Comparison of ENCODE assay signal across 8 cellular contexts in the genomic region with DNA sequence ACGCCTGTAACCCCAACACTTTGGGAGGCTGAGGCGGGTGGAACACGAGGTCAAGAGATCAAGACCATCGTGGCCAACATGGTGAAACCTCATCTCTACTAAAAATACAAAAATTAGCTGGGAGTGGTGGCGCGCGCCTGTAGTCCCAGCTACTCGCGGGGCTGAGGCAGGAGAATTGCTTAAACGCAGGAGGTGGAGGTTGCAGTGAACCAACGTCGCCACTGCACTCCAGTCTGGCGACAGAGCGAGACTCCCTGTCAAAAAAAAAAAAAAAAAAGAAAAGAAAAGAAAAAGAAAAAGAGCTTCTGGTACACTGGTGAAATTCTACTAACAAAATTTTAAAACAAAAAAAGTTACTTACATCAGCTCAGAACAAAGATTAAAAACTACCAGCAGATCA. TPM values are rescaled to one million over a fixed set of nuclear protein-coding genes. Genes with fewer than 3 reads are reported as not detected.
A peak's percentile ranks its signal among the peaks of the same experiment; 100 is the strongest.
DNase-seq lines count a peak whose midpoint lies in the region; ATAC-seq and TF ChIP-seq lines count a peak whose summit lies in the region.
"Not testable (repeated sequence)": the region's sequence is repeated elsewhere in the genome, so short reads cannot be mapped to it uniquely, and the experiment has no call there.

No MANE protein-coding gene starts in this region.

- not testable (repeated sequence) for H2BK12ac ChIP-seq in trophoblast cell (ENCODE audit: low read length)

- ATAC-seq in body of pancreas = not testable (repeated sequence)

- H2AK5ac ChIP-seq in trophoblast cell (ENCODE audit: low read length) = not testable (repeated sequence)

- H2AFZ ChIP-seq in Karpas-422 (ENCODE audit: low read length); trophoblast cell (ENCODE audit: insufficient read depth, low read length, poor library complexity): not testable (repeated sequence)

- H3K4me1 Mint-ChIP-seq in Calu3 (ENCODE audit: low read depth, unreplicated experiment) = peaks cover 22% of the 10 kb centered on the region
- H3K4me1 Mint-ChIP-seq in T-helper 2 cell treated with Interferon-gamma antibody and Interleukin-4, amounts not matched to agents 5 μg/mL and 100 μg/mL, for 36 hours (ENCODE audit: low read depth) = peaks cover 15% of the 10 kb centered on the region

- H3K14ac ChIP-seq in trophoblast cell (ENCODE audit: low read length) = not testable (repeated sequence)

- H3K27me3 ChIP-seq in Karpas-422 (ENCODE audit: low read length); body of pancreas; liver (ENCODE audit: control insufficient read depth in 4 of 4, insufficient read depth in 4 of 4, low read length in 3 of 4); trophoblast cell (ENCODE audit: insufficient read depth, low read length); transverse colon: not testable (repeated sequence)

- not testable (repeated sequence) for H4K12ac ChIP-seq in trophoblast cell (ENCODE audit: low read depth, low read length)

- peak; percentile 44 for DNase-seq in Calu3
- DNase-seq in Karpas-422; T-helper 2 cell treated with Interferon-gamma antibody and Interleukin-4, amounts not matched to agents 5 μg/mL and 100 μg/mL, for 36 hours (ENCODE audit: low spot score): not testable (repeated sequence)
- DNase-seq in body of pancreas = peak; percentile 26 to 38 (median 30)
- DNase-seq in fibroblast of gingiva (ENCODE audit: low read depth) = peak; percentile 27
- DNase-seq in trophoblast cell = peak; percentile 24 to 60
- DNase-seq in transverse colon = peak; percentile 37

- H3K4me1 ChIP-seq in Karpas-422 (ENCODE audit: low read length) (peaks cover 12% of the 10 kb centered on the region), body of pancreas (peaks cover 28% of the 10 kb centered on the region), liver (ENCODE audit: control insufficient read depth in 4 of 4, insufficient read depth in 4 of 4, low read length in 3 of 4) (peaks cover 0 to 11% (median 4%) of the 10 kb centered on the region in 4 donors), transverse colon (peaks cover 3 to 29% (median 20%) of the 10 kb centered on the region in 4 donors)
- not testable (repeated sequence) for H3K4me1 ChIP-seq in trophoblast cell (ENCODE audit: control insufficient read depth in 1 of 2, insufficient read depth in 2 of 2, low read length in 2 of 2)

- H3K4me3 Mint-ChIP-seq in Calu3 (ENCODE audit: low read depth, unreplicated experiment) = peak overlapping the region; percentile 72
- peak overlapping the region; percentile 48 for H3K4me3 Mint-ChIP-seq in T-helper 2 cell treated with Interferon-gamma antibody and Interleukin-4, amounts not matched to agents 5 μg/mL and 100 μg/mL, for 36 hours

- H3K4me2 ChIP-seq in Karpas-422 (ENCODE audit: low read depth, low read length, poor library complexity, severe bottlenecking) (peak overlapping the region; percentile 93), trophoblast cell (ENCODE audit: low read length) (peak overlapping the region; percentile 16)

- intact Hi-C loops in Calu3 (cut with micrococcal nuclease; ENCODE audit: unreplicated experiment); body of pancreas (cut with DNase I); transverse colon (cut with DNase I; ENCODE audit: low total_unique reads): not testable (repeated sequence)

- not testable (repeated sequence) for H3K4ac ChIP-seq in trophoblast cell (ENCODE audit: low read depth, low read length)

- not testable (repeated sequence) for H2BK5ac ChIP-seq in trophoblast cell (ENCODE audit: low read depth, low read length, poor library complexity)

- not testable (repeated sequence) for TF ChIP-seq RAD21 in liver (IDR thresholded peaks at IDR 0.05)

- peak overlapping the region; percentile 81 for H3K27ac Mint-ChIP-seq in Calu3 (ENCODE audit: unreplicated experiment)
- H3K27ac Mint-ChIP-seq in T-helper 2 cell treated with Interferon-gamma antibody and Interleukin-4, amounts not matched to agents 5 μg/mL and 100 μg/mL, for 36 hours = not testable (repeated sequence)

- not testable (repeated sequence) for BruUV-seq in Calu3 (replicated peaks; lab: Mats Ljungman, UMichigan)

- H3K4me3 ChIP-seq in Karpas-422 (ENCODE audit: low read length) (peak overlapping the region; percentile 78), body of pancreas (peak overlapping the region; percentile 32 to 74), liver (ENCODE audit: low read depth in 1 of 3, low read length in 3 of 3) (peak overlapping the region in 2 of 3 donors; percentile 72 to 89), transverse colon (peak overlapping the region in 3 of 4 donors; percentile 78 to 84 (median 82))
- H3K4me3 ChIP-seq in trophoblast cell (ENCODE audit: low read depth, low read length) = not testable (repeated sequence)

- not testable (repeated sequence) for H4K20me1 ChIP-seq in Karpas-422 (ENCODE audit: insufficient read depth, low read depth, low read length)

- not testable (repeated sequence) for H2BK120ac ChIP-seq in trophoblast cell (ENCODE audit: insufficient read depth, low read length, poor library complexity)

- not testable (repeated sequence) for TF ChIP-seq EP300 in transverse colon (IDR thresholded peaks at IDR 0.05; ENCODE audit: low read depth)

- not testable (repeated sequence) for H3K18ac ChIP-seq in trophoblast cell (ENCODE audit: low read length)

- not testable (repeated sequence) for H3K27me3 Mint-ChIP-seq in Calu3 (ENCODE audit: unreplicated experiment)
- peaks cover 71% of the 10 kb centered on the region for H3K27me3 Mint-ChIP-seq in T-helper 2 cell treated with Interferon-gamma antibody and Interleukin-4, amounts not matched to agents 5 μg/mL and 100 μg/mL, for 36 hours (ENCODE audit: low read depth)

- not testable (repeated sequence) for H3K9me3 Mint-ChIP-seq in Calu3 (ENCODE audit: low read depth, unreplicated experiment); T-helper 2 cell treated with Interferon-gamma antibody and Interleukin-4, amounts not matched to agents 5 μg/mL and 100 μg/mL, for 36 hours

- peaks cover 48% of the 10 kb centered on the region for H3K79me2 ChIP-seq in Karpas-422 (ENCODE audit: low read length)
- not testable (repeated sequence) for H3K79me2 ChIP-seq in trophoblast cell (ENCODE audit: control insufficient read depth, insufficient read depth, low read length, poor library complexity)

- CTCF ChIA-PET in Calu3 (lab: Charles Lee) = interaction anchor here (0.5 to 2.8 kb wide), 6 partner anchors 9 to 217 kb away, joined by 3 to 21 read pairs (median 4); a partner anchor contains a TSS

- not testable (repeated sequence) for TF ChIP-seq CTCF in Calu3 (IDR thresholded peaks at IDR 0.05; ENCODE audit: unreplicated experiment); liver (IDR thresholded peaks at IDR 0.05; ENCODE audit: low read depth, low read length, missing input control)
- TF ChIP-seq CTCF in body of pancreas (IDR thresholded peaks at IDR 0.05) (peak in 4 of 7 experiments; percentile 9 to 48 (median 23)), transverse colon (IDR thresholded peaks at IDR 0.05) (peak; percentile 18 to 40 (median 27))

- not testable (repeated sequence) for TF ChIP-seq POLR2A in body of pancreas (IDR thresholded peaks at IDR 0.05); transverse colon (IDR thresholded peaks at IDR 0.05)

- peaks cover 21% of the 10 kb centered on the region for H3K36me3 Mint-ChIP-seq in Calu3 (ENCODE audit: insufficient read depth, unreplicated experiment)
- H3K36me3 Mint-ChIP-seq in T-helper 2 cell treated with Interferon-gamma antibody and Interleukin-4, amounts not matched to agents 5 μg/mL and 100 μg/mL, for 36 hours (ENCODE audit: low read depth) = not testable (repeated sequence)

- not testable (repeated sequence) for H3K9me2 ChIP-seq in Karpas-422 (replicated peaks; ENCODE audit: insufficient read depth, low read length)

- H4K91ac ChIP-seq in trophoblast cell (ENCODE audit: low read depth, low read length) = not testable (repeated sequence)

- not testable (repeated sequence) for H3K9me3 ChIP-seq in Karpas-422 (ENCODE audit: low read length); body of pancreas; liver (ENCODE audit: control insufficient read depth in 4 of 4, low read length in 3 of 4); trophoblast cell (ENCODE audit: insufficient read depth, low read depth, low read length); transverse colon

- H3K23ac ChIP-seq in trophoblast cell (ENCODE audit: low read length) = not testable (repeated sequence)

- not testable (repeated sequence) for H4K8ac ChIP-seq in trophoblast cell (ENCODE audit: low read depth, low read length)

- H3K36me3 ChIP-seq in Karpas-422 (ENCODE audit: insufficient read depth, low read length); body of pancreas (replicated peaks in 1 of 2; ENCODE audit: insufficient read depth in 1 of 2, low read depth in 2 of 2); liver (ENCODE audit: control insufficient read depth in 4 of 4, insufficient read depth in 3 of 4, low read depth in 1 of 4, low read length in 3 of 4); trophoblast cell (ENCODE audit: control insufficient read depth in 1 of 2, insufficient read depth in 2 of 2, low read length in 2 of 2); transverse colon: not testable (repeated sequence)

- H3K9ac ChIP-seq in Karpas-422 (ENCODE audit: low read length) = peak overlapping the region; percentile 87
- H3K9ac ChIP-seq in liver (ENCODE audit: low read depth in 1 of 2, low read length in 2 of 2) = peak overlapping the region in 1 of 2 donors; percentile 84
- H3K9ac ChIP-seq in trophoblast cell (ENCODE audit: low read length) = not testable (repeated sequence)

- peaks cover 13% of the 10 kb centered on the region for H3K79me1 ChIP-seq in trophoblast cell (ENCODE audit: low read length)

- H3K27ac ChIP-seq in Karpas-422 (ENCODE audit: low read length); trophoblast cell (ENCODE audit: low read depth, low read length): not testable (repeated sequence)
- peak overlapping the region in 3 of 4 donors; percentile 94 to 100 (median 95) for H3K27ac ChIP-seq in body of pancreas
- H3K27ac ChIP-seq in liver (ENCODE audit: low read depth in 1 of 2, low read length in 2 of 2) = peak overlapping the region; percentile 99
- H3K27ac ChIP-seq in transverse colon = peak overlapping the region; percentile 98 to 100 (median 100)

- WGBS in body of pancreas, 2 donors = 43 to 52% methylated on average over 14 of the region's 14 CpGs
- WGBS in liver = 64% methylated on average over 14 of the region's 14 CpGs
- WGBS in trophoblast cell (ENCODE audit: extremely low coverage, insufficient coverage, insufficient read length) = no CpG with 5 or more reads among the region's 14 CpGs
- 25 to 46% methylated on average over 11 to 13 of the region's 14 CpGs for WGBS in transverse colon (ENCODE audit: low coverage in 1 of 2), 2 donors

- in situ Hi-C loops in transverse colon (cut with MboI; ENCODE audit: low pct_ligation_motif_present in 1 of 4, low pct_unique_long_range_greater_than_20kb in 1 of 4, low sequenced_read_pairs in 3 of 4) = not testable (repeated sequence)

RNA-seq across cellular contexts. Expression of a gene that starts 1.4 kb away (rescaled TPM):
- total RNA-seq in Calu3 (2022) = 29.5 and 33.9 TPM in 2 replicates
- 11.4 and 37.1 TPM in 2 replicates for total RNA-seq in Karpas-422 (2014; rRNA removed; shearing (Covaris generic); ENCODE audit: low replicate concordance)
- total RNA-seq in body of pancreas = 10 to 100 TPM in 1 of 2 donors, 1 to 10 TPM in 1; 7.9 to 18.9 TPM
- 10 to 100 TPM; 24.6 to 35.9 TPM for total RNA-seq in liver
- 10 to 100 TPM in 1 of 2 donors, 1 to 10 TPM in 1; 4.0 to 13.6 TPM for polyA plus RNA-seq in liver
- 17.8 and 20.6 TPM in 2 replicates for polyA plus RNA-seq in trophoblast cell (2013)
- total RNA-seq in transverse colon = 10 to 100 TPM; 10.5 to 57.6 (median 15.3) TPM

RNA-seq across cellular contexts. Expression of a gene that starts 48.3 kb away (rescaled TPM):
- total RNA-seq in Calu3 (2022) = 672 and 835 TPM in 2 replicates
- 2,490 and 3,153 TPM in 2 replicates for total RNA-seq in Karpas-422 (2014; rRNA removed; shearing (Covaris generic); ENCODE audit: low replicate concordance)
- total RNA-seq in body of pancreas = 1,000 to 10,000 TPM in 1 of 2 donors, 100 to 1,000 TPM in 1; 979 to 1,023 TPM
- 100 to 1,000 TPM; 336 to 765 TPM for total RNA-seq in liver
- 100 to 1,000 TPM; 359 to 442 TPM for polyA plus RNA-seq in liver
- polyA plus RNA-seq in trophoblast cell (2013) = 3,279 and 3,316 TPM in 2 replicates
- total RNA-seq in transverse colon = 1,000 to 10,000 TPM in 3 of 4 donors, 100 to 1,000 TPM in 1; 360 to 1,369 (median 1,157) TPM
